Comparison of ENCODE assay signal across 8 cellular contexts in genomic region chr3:197891-198491, GRCh38.
DNase-seq lines count a peak whose midpoint lies in the region; ATAC-seq and TF ChIP-seq lines count a peak whose summit lies in the region.

No MANE protein-coding gene starts in this region.

- peaks cover 5% of the 10 kb centered on the region for H3K4me1 Mint-ChIP-seq in stimulated activated naive CD8-positive, alpha-beta T cell treated with anti-CD3 and anti-CD28 coated beads, Interleukin-15, amount 100 ng/mL, for 72 hours
- H3K4me1 Mint-ChIP-seq in memory B cell = peaks cover 3% of the 10 kb centered on the region
- peaks cover 3% of the 10 kb centered on the region for H3K4me1 Mint-ChIP-seq in T-helper 2 cell treated with Interferon-gamma antibody and Interleukin-4, amounts not matched to agents 5 μg/mL and 100 μg/mL, for 36 hours (ENCODE audit: low read depth)

- no peak for TF ChIP-seq CTCF in foreskin fibroblast (IDR thresholded peaks at IDR 0.05; ENCODE audit: low read depth, low read length)

- no peak overlapping the region for H3K4me3 ChIP-seq in foreskin fibroblast (ENCODE audit: low read depth in 1 of 2, low read length in 2 of 2)

- no peak for DNase-seq in stimulated activated naive CD8-positive, alpha-beta T cell treated with anti-CD3 and anti-CD28 coated beads, Interleukin-15, amount 100 ng/mL, for 72 hours
- no peak for DNase-seq in stimulated activated naive CD8-positive, alpha-beta T cell treated with anti-CD3 and anti-CD28 coated beads, Interleukin-15, Interleukin-2, amounts not matched to agents 100 U/mL and 50 U/mL, for 24 hours
- DNase-seq in memory B cell (ENCODE audit: low spot score in 2 of 2) = peak in 1 of 2 donors; percentile 18
- no peak for DNase-seq in stimulated activated CD4-positive, alpha-beta T cell treated with anti-CD3 and anti-CD28 coated beads, Interleukin-2, amount 100 ng/mL, for 48 hours
- no peak for DNase-seq in foreskin fibroblast
- DNase-seq in stimulated activated CD4-positive, alpha-beta T cell treated with anti-CD3 and anti-CD28 coated beads, Interleukin-4, amount 100 ng/mL, for 24 hours = no peak
- DNase-seq in T-helper 2 cell treated with Interferon-gamma antibody and Interleukin-4, amounts not matched to agents 5 μg/mL and 100 μg/mL, for 36 hours (ENCODE audit: low spot score) = no peak

- H3K36me3 Mint-ChIP-seq in memory B cell = no peaks in the 10 kb centered on the region
- peaks cover 4% of the 10 kb centered on the region for H3K36me3 Mint-ChIP-seq in T-helper 2 cell treated with Interferon-gamma antibody and Interleukin-4, amounts not matched to agents 5 μg/mL and 100 μg/mL, for 36 hours (ENCODE audit: low read depth)

- no peak overlapping the region for H3K27ac Mint-ChIP-seq in stimulated activated naive CD8-positive, alpha-beta T cell treated with anti-CD3 and anti-CD28 coated beads, Interleukin-15, amount 100 ng/mL, for 72 hours
- peak overlapping the region; percentile 65 for H3K27ac Mint-ChIP-seq in memory B cell
- no peak overlapping the region for H3K27ac Mint-ChIP-seq in T-helper 2 cell treated with Interferon-gamma antibody and Interleukin-4, amounts not matched to agents 5 μg/mL and 100 μg/mL, for 36 hours

- peak; percentile 31 for ATAC-seq in stimulated activated naive CD8-positive, alpha-beta T cell treated with anti-CD3 and anti-CD28 coated beads, Interleukin-15, amount 100 ng/mL, for 72 hours
- no peak for ATAC-seq in stimulated activated naive CD8-positive, alpha-beta T cell treated with anti-CD3 and anti-CD28 coated beads, Interleukin-15, Interleukin-2, amounts not matched to agents 100 U/mL and 50 U/mL, for 24 hours
- ATAC-seq in memory B cell (ENCODE audit: low read depth) = peak; percentile 60

- peak overlapping the region; percentile 85 for H3K27ac ChIP-seq in angular gyrus (ENCODE audit: low read depth, low read length)

- H3K9me3 Mint-ChIP-seq in stimulated activated naive CD8-positive, alpha-beta T cell treated with anti-CD3 and anti-CD28 coated beads, Interleukin-15, amount 100 ng/mL, for 72 hours = peaks cover 0 to 4% of the 10 kb centered on the region in 2 donors
- H3K9me3 Mint-ChIP-seq in memory B cell = no peaks in the 10 kb centered on the region
- H3K9me3 Mint-ChIP-seq in T-helper 2 cell treated with Interferon-gamma antibody and Interleukin-4, amounts not matched to agents 5 μg/mL and 100 μg/mL, for 36 hours = peaks cover 4% of the 10 kb centered on the region

- peaks cover 35% of the 10 kb centered on the region for H3K27me3 Mint-ChIP-seq in stimulated activated naive CD8-positive, alpha-beta T cell treated with anti-CD3 and anti-CD28 coated beads, Interleukin-15, amount 100 ng/mL, for 72 hours
- peaks cover 3% of the 10 kb centered on the region for H3K27me3 Mint-ChIP-seq in memory B cell
- H3K27me3 Mint-ChIP-seq in T-helper 2 cell treated with Interferon-gamma antibody and Interleukin-4, amounts not matched to agents 5 μg/mL and 100 μg/mL, for 36 hours (ENCODE audit: low read depth) = peaks cover 16% of the 10 kb centered on the region

- H3K4me3 Mint-ChIP-seq in stimulated activated naive CD8-positive, alpha-beta T cell treated with anti-CD3 and anti-CD28 coated beads, Interleukin-15, amount 100 ng/mL, for 72 hours = peak overlapping the region; percentile 33 to 62
- peak overlapping the region; percentile 85 for H3K4me3 Mint-ChIP-seq in memory B cell
- H3K4me3 Mint-ChIP-seq in T-helper 2 cell treated with Interferon-gamma antibody and Interleukin-4, amounts not matched to agents 5 μg/mL and 100 μg/mL, for 36 hours = no peak overlapping the region
